9 cellular contexts compared by ENCODE assay signal in genomic region chr18:53909668-53910067, GRCh38.
DNase-seq lines count a peak whose midpoint lies in the region; ATAC-seq, FAIRE-seq and TF ChIP-seq lines count a peak whose summit lies in the region.
"Had no signal": no experiment of that assay in that cellular context is flagged by ENCODE, and none has a peak within 500 bp of the region (broad histone marks: within the 10 kb centered on the region; RNA-seq: fewer than 3 reads in every experiment).

No MANE protein-coding gene starts in this region.

- in situ Hi-C loops in HepG2 (cut with HindIII; ENCODE audit: extremely low pct_ligation_motif_present, low pct_unique_long_range_greater_than_20kb): loop anchor here (25.0 kb wide), 1 partner anchor 203 kb away; no protein-coding TSS in a partner anchor

- H4K20me1 ChIP-seq in HepG2 (ENCODE audit: insufficient read depth, low read length): no peaks in the 10 kb centered on the region
- H4K20me1 ChIP-seq: BLaER1 treated with 17β-estradiol and CSF1 and Interleukin-3, amounts not matched to agents 10 nM and 100 nM had no signal

- TF ChIP-seq EP300 in HepG2 (IDR thresholded peaks at IDR 0.05; ENCODE audit: low read depth in 2 of 2, low read length in 2 of 2): no peak
- TF ChIP-seq EP300 in HepG2 (CRISPR knock-in tag; IDR thresholded peaks at IDR 0.05; ENCODE audit: borderline replicate concordance): no peak

- no peak for FAIRE-seq in HepG2 (lab: Jason Lieb, UNC)

- 17% methylated on average over 4 of the region's 4 CpGs for WGBS in HepG2 (ENCODE audit: low lambda C conversion rate)

- no TSS peak for BruUV-seq in HepG2 (replicated peaks; lab: Mats Ljungman, UMichigan)

- no peak for TF ChIP-seq RAD21 in HepG2 (CRISPR knock-in tag; IDR thresholded peaks at IDR 0.05)

- no peak overlapping the region for H3K27ac ChIP-seq in HepG2 (ENCODE audit: extremely low read length, insufficient read depth, low read length)
- H3K27ac ChIP-seq: BLaER1 treated with 17β-estradiol and CSF1 and Interleukin-3, amounts not matched to agents 10 nM and 100 nM had no signal

- no peaks in the 10 kb centered on the region for H3K4me1 ChIP-seq in HepG2 (ENCODE audit: insufficient read depth, low read length)

- H3K9me3 ChIP-seq in HepG2 (ENCODE audit: low read length): no peaks in the 10 kb centered on the region
- H3K9me3 ChIP-seq: BLaER1 treated with 17β-estradiol and CSF1 and Interleukin-3, amounts not matched to agents 10 nM and 100 nM had no signal

- no peak overlapping the region for H3K9ac ChIP-seq in HepG2 (ENCODE audit: insufficient read depth, low read depth, low read length)
- H3K9ac ChIP-seq: BLaER1 treated with 17β-estradiol and CSF1 and Interleukin-3, amounts not matched to agents 10 nM and 100 nM had no signal

- H3K36me3 ChIP-seq in HepG2 (replicated peaks in 1 of 2; ENCODE audit: control insufficient read depth in 1 of 2, insufficient read depth in 2 of 2, low read length in 2 of 2): no peaks in the 10 kb centered on the region
- H3K36me3 ChIP-seq: BLaER1 treated with 17β-estradiol and CSF1 and Interleukin-3, amounts not matched to agents 10 nM and 100 nM had no signal

- DNase-seq in NOMO-1 treated with DMSO at 0.1 percent for 48 hours (lab: John Stamatoyannopoulos, UW; ENCODE audit: unreplicated experiment) (peak; percentile 22), NOMO-1 treated with dmso at 0.1 percent for 144 hours (lab: John Stamatoyannopoulos, UW; ENCODE audit: unreplicated experiment) (no peak), SK-N-DZ (ENCODE audit: low spot score) (peak; percentile 3), HepG2 (ENCODE audit: low spot score) (peak; percentile 7), activated gamma-delta T cell (lab: John Stamatoyannopoulos, UW) (no peak), NCI-H2029 treated with DMSO at 0.1 percent for 48 hours (lab: John Stamatoyannopoulos, UW) (no peak), NCI-H187 treated with DMSO at 0.1 percent for 48 hours (lab: John Stamatoyannopoulos, UW) (no peak)

- no peak overlapping the region for H3K4me3 ChIP-seq in HepG2 (replicated peaks in 1 of 3; ENCODE audit: insufficient read depth in 1 of 3, low read depth in 2 of 3, low read length in 3 of 3)
- H3K4me3 ChIP-seq: BLaER1 treated with 17β-estradiol and CSF1 and Interleukin-3, amounts not matched to agents 10 nM and 100 nM had no signal

- intact Hi-C loops in HepG2 (cut with micrococcal nuclease; ENCODE audit: unreplicated experiment): loop anchor here (1.0 kb wide), 2 partner anchors 211 to 219 kb away; no protein-coding TSS in a partner anchor

- H2AFZ ChIP-seq in HepG2 (ENCODE audit: low read length): no peak overlapping the region

- no peak for TF ChIP-seq POLR2A in HepG2 (IDR thresholded peaks at IDR 0.05; ENCODE audit: insufficient read depth in 1 of 2, low read depth in 2 of 2, low read length in 2 of 2)

- ATAC-seq in HG02588 (IDR thresholded peaks at IDR 0.05; ENCODE audit: unreplicated experiment) (peak; percentile 68), HepG2 (no peak; the same call in 2 of the 3 replicates)

- H3K79me2 ChIP-seq in HepG2 (ENCODE audit: insufficient read depth, low read length): no peaks in the 10 kb centered on the region

- CTCF ChIA-PET in HepG2 (lab: Yijun Ruan, JAX; ENCODE audit: low intra/inter-chr PET ratio, low total read pairs): interaction anchor here (1.3 kb wide), 1 partner anchor 209 kb away, joined by 3 read pairs; no protein-coding TSS in a partner anchor

- no peak overlapping the region for H3K4me2 ChIP-seq in HepG2 (ENCODE audit: low read depth, low read length)
- H3K4me2 ChIP-seq: BLaER1 treated with 17β-estradiol and CSF1 and Interleukin-3, amounts not matched to agents 10 nM and 100 nM had no signal

- POLR2A ChIA-PET in HepG2 (lab: Yijun Ruan, JAX): no interaction called here

- TF ChIP-seq CTCF in HepG2 (CRISPR knock-in tag; IDR thresholded peaks at IDR 0.05): peak; percentile 19

- H3K27me3 ChIP-seq in HepG2 (ENCODE audit: control insufficient read depth in 1 of 2, insufficient read depth in 2 of 2, low read length in 2 of 2): no peaks in the 10 kb centered on the region
- H3K27me3 ChIP-seq: BLaER1 treated with 17β-estradiol and CSF1 and Interleukin-3, amounts not matched to agents 10 nM and 100 nM had no signal

TF ChIP-seq in HepG2, 621 proteins besides CTCF, POLR2A, EP300 and RAD21:
- TF ChIP-seq STAG1 (CRISPR knock-in tag; IDR thresholded peaks at IDR 0.05): peak; percentile 17; the same call in 1 of the 2 replicates
- no peak for TF ChIP-seq GMEB2 (CRISPR knock-in tag; IDR thresholded peaks at IDR 0.05; ENCODE audit: low read depth)

Comparison
In these comparisons a context has a peak if more than half of its experiments do, and no peak if none do; other contexts are left out.
1. DNase-seq: peak in NOMO-1 treated with DMSO at 0.1 percent for 48 hours (single experiment), SK-N-DZ (single experiment) and HepG2 (single experiment); none in NOMO-1 treated with dmso at 0.1 percent for 144 hours (single experiment), activated gamma-delta T cell (single experiment), NCI-H2029 treated with DMSO at 0.1 percent for 48 hours (single experiment) and NCI-H187 treated with DMSO at 0.1 percent for 48 hours (single experiment).